ENCODE assay signal across 21 cellular contexts in genomic region chr11:84430661-84431060, GRCh38.
DNase-seq lines count a peak whose midpoint lies in the region; ATAC-seq, FAIRE-seq and TF ChIP-seq lines count a peak whose summit lies in the region.
"Had no signal": no experiment of that assay in that cellular context is flagged by ENCODE, and none has a peak within 500 bp of the region (broad histone marks: within the 10 kb centered on the region; RNA-seq: fewer than 3 reads in every experiment).

No MANE protein-coding gene starts in this region.

- no peaks in the 10 kb centered on the region for H3K27me3 Mint-ChIP-seq in H9 (ENCODE audit: low read depth)
- peaks cover 4% of the 10 kb centered on the region for H3K27me3 Mint-ChIP-seq in MCF 10A (ENCODE audit: insufficient read depth, unreplicated experiment)
- H3K27me3 Mint-ChIP-seq: dendritic cell treated with granulocyte-macrophage colony-stimulating factor and Interleukin-4, amounts not matched to agents 40 ng/mL and 50 ng/mL, for 4 days had no signal

- H4K8ac ChIP-seq in H9 (replicated peaks; ENCODE audit: insufficient read length, low read depth, low read length) (no peak overlapping the region), H1 (ENCODE audit: extremely low read depth, insufficient read depth, low read length) (no peak overlapping the region)

- peaks cover 5% of the 10 kb centered on the region for H3K4me1 ChIP-seq in H9 (ENCODE audit: insufficient read depth, low read length)
- peaks cover 0 to 8% (median 3%) of the 10 kb centered on the region in 4 experiments; a peak in 4 of 7 replicates for H3K4me1 ChIP-seq in H1 (replicated peaks in 1 of 4; ENCODE audit: control insufficient read depth in 3 of 4, insufficient read depth in 4 of 4, low read length in 3 of 4)
- H3K4me1 ChIP-seq: breast epithelium had no signal

- H3K56ac ChIP-seq in H9 (ENCODE audit: insufficient read length, low read depth, low read length) (no peak overlapping the region), H1 (replicated peaks; ENCODE audit: insufficient read length, low read depth, low read length) (no peak overlapping the region)

- no peak overlapping the region for H3K23ac ChIP-seq in H9 (ENCODE audit: insufficient read length, low read depth, low read length)
- no peak overlapping the region for H3K23ac ChIP-seq in H1 (ENCODE audit: insufficient read length)

- no peak overlapping the region for H3K4me2 ChIP-seq in H9 (ENCODE audit: insufficient read depth, insufficient read length, low read length)
- H3K4me2 ChIP-seq in H1 (ENCODE audit: insufficient read depth in 1 of 2, low read depth in 2 of 2, low read length in 2 of 2): no peak overlapping the region; a peak in 1 of 4 replicates
- H3K4me2 ChIP-seq: smooth muscle cell had no signal

- TF ChIP-seq CTCF in H9 (conservative IDR thresholded peaks at IDR 0.05) (no peak), H1 (IDR thresholded peaks at IDR 0.05; ENCODE audit: control extremely low read depth in 1 of 3, insufficient read depth in 1 of 3, low read depth in 1 of 3, low read length in 3 of 3) (no peak), MCF 10A (IDR thresholded peaks at IDR 0.05; ENCODE audit: unreplicated experiment) (no peak)

- no peak overlapping the region for H3K4me3 ChIP-seq in H1 (ENCODE audit: extremely low read depth in 1 of 4, insufficient read depth in 2 of 4, low read depth in 3 of 4, low read length in 4 of 4)
- H3K4me3 ChIP-seq: breast epithelium, smooth muscle cell had no signal

- H3K27me3 ChIP-seq in H9 (ENCODE audit: insufficient read depth, low read length) (no peaks in the 10 kb centered on the region), H1 (replicated peaks in 1 of 4; ENCODE audit: control insufficient read depth in 3 of 4, extremely low read depth in 1 of 4, insufficient read depth in 3 of 4, low read length in 3 of 4) (no peaks in the 10 kb centered on the region)
- H3K27me3 ChIP-seq: breast epithelium had no signal

- no peak overlapping the region for H3T11ph ChIP-seq in H9 (ENCODE audit: low read length)

- TF ChIP-seq POLR2A in H1 (IDR thresholded peaks at IDR 0.05; ENCODE audit: control extremely low read depth in 1 of 2, low read depth in 2 of 2, low read length in 2 of 2): no peak

- no peak for TF ChIP-seq RAD21 in H1 (IDR thresholded peaks at IDR 0.05 in 1 of 2, conservative IDR thresholded peaks at IDR 0.05 in 1 of 2; ENCODE audit: low read depth in 2 of 2, low read length in 2 of 2)

- no peak overlapping the region for H2BK20ac ChIP-seq in H9 (ENCODE audit: low read depth, low read length, poor library complexity, severe bottlenecking)
- no peak overlapping the region; the same call in 1 of the 2 replicates for H2BK20ac ChIP-seq in H1 (ENCODE audit: low read length)

- H3K36me3 ChIP-seq in H1 (ENCODE audit: control insufficient read depth in 2 of 4, insufficient read depth in 4 of 4, low read length in 3 of 4): no peaks in the 10 kb centered on the region
- H3K36me3 ChIP-seq: breast epithelium had no signal

- H2BK15ac ChIP-seq in H9 (ENCODE audit: low read depth, low read length) (no peak overlapping the region), H1 (ENCODE audit: low read length) (no peak overlapping the region)

- intact Hi-C loops in posterior cingulate gyrus (cut with DNase I): no loop called here
- intact Hi-C loops in MCF 10A (cut with micrococcal nuclease): loop anchor here (1.0 kb wide), 1 partner anchor 18 kb away; no protein-coding TSS in a partner anchor

- H2AFZ ChIP-seq in H9 (ENCODE audit: low read length) (peak overlapping the region; percentile 91), H1 (ENCODE audit: low read length) (peak overlapping the region; percentile 80)

- no peak overlapping the region for H4K91ac ChIP-seq in H9 (ENCODE audit: insufficient read length, low read depth, low read length)
- H4K91ac ChIP-seq in H1 (replicated peaks; ENCODE audit: insufficient read length, low read length): peak overlapping the region; percentile 60

- WGBS in H9 (ENCODE audit: extremely low coverage, insufficient read length, low lambda C conversion rate): no CpG with 5 or more reads among the region's 2 CpGs
- WGBS in H1 (ENCODE audit: extremely low coverage in 1 of 2, insufficient coverage in 1 of 2, insufficient read length in 1 of 2, insufficient replicate concordance in 2 of 2, low coverage in 1 of 2, low lambda C conversion rate in 2 of 2, missing lambda C conversion rate in 1 of 2), 2 experiments: 93% methylated on average over 2 of the region's 2 CpGs; no CpG with 5 or more reads in 1 of the 2 experiments

- H3K9me3 ChIP-seq in H9 (ENCODE audit: control insufficient read depth, low read depth, low read length) (no peaks in the 10 kb centered on the region), H1 (ENCODE audit: insufficient read depth in 2 of 2, low read depth in 1 of 2, low read length in 1 of 2) (no peaks in the 10 kb centered on the region)
- H3K9me3 ChIP-seq: breast epithelium had no signal

- H4K20me1 ChIP-seq in H9 (ENCODE audit: control insufficient read depth, insufficient read depth, insufficient read length) (no peaks in the 10 kb centered on the region), H1 (replicated peaks in 1 of 2; ENCODE audit: control insufficient read depth in 1 of 2, insufficient read depth in 2 of 2, low read length in 2 of 2) (no peaks in the 10 kb centered on the region)

- POLR2A ChIA-PET in H1 (lab: Charles Lee; ENCODE audit: partially characterized antibody) (no interaction called here), MCF 10A (lab: Yijun Ruan, JAX) (no interaction called here)

- H3K14ac ChIP-seq in H9 (ENCODE audit: insufficient read depth, low read length) (peak overlapping the region; percentile 63; the same call in 1 of the 2 replicates), H1 (ENCODE audit: insufficient read length) (no peak overlapping the region)

- no peaks in the 10 kb centered on the region for H3K23me2 ChIP-seq in H9 (ENCODE audit: insufficient read length, low read depth, low read length, poor library complexity, severe bottlenecking)
- no peaks in the 10 kb centered on the region for H3K23me2 ChIP-seq in H1 (ENCODE audit: low read depth, low read length)

- H2BK120ac ChIP-seq in H9 (ENCODE audit: low read depth, low read length, poor library complexity, severe bottlenecking) (no peak overlapping the region), H1 (replicated peaks; ENCODE audit: low read depth, low read length) (peak overlapping the region; percentile 52)

- H3K18ac ChIP-seq in H9 (ENCODE audit: insufficient read length, low read depth, low read length) (no peak overlapping the region), H1 (ENCODE audit: extremely low read depth, low read length) (no peak overlapping the region)

- no peak for ATAC-seq in HG02840 (IDR thresholded peaks at IDR 0.05; ENCODE audit: low FRiP score, unreplicated experiment)
- ATAC-seq: left cardiac atrium had no signal

- no peak overlapping the region for H2AK5ac ChIP-seq in H9 (ENCODE audit: insufficient read length, low read length)
- H2AK5ac ChIP-seq in H1 (ENCODE audit: low read depth, low read length): no peak overlapping the region

- no peak overlapping the region for H3K9ac ChIP-seq in H9 (ENCODE audit: extremely low read depth, insufficient read length, low read length)
- H3K9ac ChIP-seq in H1 (replicated peaks in 1 of 4; ENCODE audit: extremely low read depth in 1 of 4, low read depth in 3 of 4, low read length in 3 of 4): no peak overlapping the region; a peak in 2 of 7 replicates

- H2BK5ac ChIP-seq in H9 (ENCODE audit: insufficient read length, low read length) (no peak overlapping the region), H1 (ENCODE audit: low read depth, low read length) (0 out of 2 replicates have a peak overlapping the region, but pooled peaks have one; percentile 32)

- H4K5ac ChIP-seq in H9 (ENCODE audit: insufficient read length, low read depth, low read length): no peak overlapping the region
- no peak overlapping the region for H4K5ac ChIP-seq in H1 (ENCODE audit: insufficient read length, low read depth, low read length)

- no peak for TF ChIP-seq EP300 in H1 (IDR thresholded peaks at IDR 0.05; ENCODE audit: borderline replicate concordance in 1 of 2, low read depth in 2 of 2, low read length in 2 of 2)

- DNase-seq in H9 (peak; percentile 55), NCI-H526 treated with DMSO at 0.1 percent for 48 hours (lab: John Stamatoyannopoulos, UW) (peak; percentile 14), H1 (ENCODE audit: low read depth in 1 of 2, low spot score in 2 of 2) (no peak), posterior cingulate gyrus (peak in 8 of 10 donors; percentile 15 to 86 (median 44)), MCF 10A (ENCODE audit: unreplicated experiment) (no peak), HuH-7.5 (ENCODE audit: low spot score) (no peak)
- no peak for DNase-seq in central memory CD4-positive, alpha-beta T cell
- DNase-seq: activated CD4-positive, alpha-beta T cell treated with anti-CD3 and anti-CD28 coated beads, Interleukin-2, amount 50 U/mL, for 1 hour; activated CD8-positive, alpha-beta memory T cell treated with anti-CD3 and anti-CD28 coated beads, Interleukin-2, amount 50 U/mL, for 48 hours; activated gamma-delta T cell; AML-193; foreskin melanocyte; KBM-7; left cardiac atrium; NCI-H2107; stimulated activated CD4-positive, alpha-beta T cell treated with anti-CD3 and anti-CD28 coated beads, Interleukin-4, amount 100 ng/mL, for 4 hours had no signal

- CTCF ChIA-PET in H1 (lab: Charles Lee; ENCODE audit: partially characterized antibody) (interaction anchor here (0.7 to 1.1 kb wide), 2 partner anchors 10 to 46 kb away, joined by 3 to 5 read pairs; no protein-coding TSS in a partner anchor), MCF 10A (lab: Yijun Ruan, JAX) (no interaction called here)

- H3K36me3 Mint-ChIP-seq in H9 (ENCODE audit: insufficient read depth in 1 of 3, low read depth in 3 of 3) (no peaks in the 10 kb centered on the region; a peak in 1 of 7 replicates), MCF 10A (ENCODE audit: insufficient read depth, unreplicated experiment) (no peaks in the 10 kb centered on the region)

- H3K4me1 Mint-ChIP-seq in H9: peaks cover 13 to 15% of the 10 kb centered on the region in 2 experiments
- H3K4me1 Mint-ChIP-seq in MCF 10A (ENCODE audit: insufficient read depth, unreplicated experiment): no peaks in the 10 kb centered on the region
- H3K4me1 Mint-ChIP-seq: nephron had no signal

- H2BK12ac ChIP-seq in H9 (ENCODE audit: insufficient read length, low read depth, low read length): peak overlapping the region; percentile 87
- H2BK12ac ChIP-seq in H1 (ENCODE audit: low read depth, low read length): peak overlapping the region; percentile 72; the same call in 1 of the 2 replicates

- H3K27ac ChIP-seq in H9 (ENCODE audit: insufficient read length, low read depth, low read length) (no peak overlapping the region), H1 (ENCODE audit: low read depth, low read length) (no peak overlapping the region)
- H3K27ac ChIP-seq: breast epithelium had no signal

- no TSS peak for BruUV-seq in MCF 10A (replicated peaks; lab: Mats Ljungman, UMichigan)

- no peak overlapping the region for H3K4ac ChIP-seq in H9 (ENCODE audit: low read depth, low read length)
- no peak overlapping the region for H3K4ac ChIP-seq in H1 (replicated peaks; ENCODE audit: insufficient read length, low read depth, low read length)

- FAIRE-seq in H1 (lab: Jason Lieb, UNC): no peak

- H3K4me3 Mint-ChIP-seq in H9 (no peak overlapping the region), MCF 10A (ENCODE audit: unreplicated experiment) (no peak overlapping the region)
- H3K4me3 Mint-ChIP-seq: dendritic cell treated with granulocyte-macrophage colony-stimulating factor and Interleukin-4, amounts not matched to agents 40 ng/mL and 50 ng/mL, for 4 days; nephron had no signal

- H3K9me3 Mint-ChIP-seq in H9 (no peaks in the 10 kb centered on the region), MCF 10A (ENCODE audit: unreplicated experiment) (no peaks in the 10 kb centered on the region)
- H3K9me3 Mint-ChIP-seq: dendritic cell treated with granulocyte-macrophage colony-stimulating factor and Interleukin-4, amounts not matched to agents 40 ng/mL and 50 ng/mL, for 4 days; nephron had no signal

- H3K79me1 ChIP-seq in H9 (ENCODE audit: insufficient read depth, low read depth, low read length, poor library complexity, severe bottlenecking) (no peaks in the 10 kb centered on the region), H1 (ENCODE audit: low read depth, low read length) (no peaks in the 10 kb centered on the region)

- H3K79me2 ChIP-seq in H9 (ENCODE audit: insufficient read depth, low read length) (no peaks in the 10 kb centered on the region), H1 (ENCODE audit: control insufficient read depth in 1 of 2, insufficient read depth in 2 of 2, low read length in 2 of 2) (no peaks in the 10 kb centered on the region)

- H3K27ac Mint-ChIP-seq in H9: peak overlapping the region in 1 of 3 experiments; percentile 78; a peak in 2 of 7 replicates
- no peak overlapping the region for H3K27ac Mint-ChIP-seq in MCF 10A (ENCODE audit: low read depth, unreplicated experiment)
- H3K27ac Mint-ChIP-seq: dendritic cell treated with granulocyte-macrophage colony-stimulating factor and Interleukin-4, amounts not matched to agents 40 ng/mL and 50 ng/mL, for 4 days; nephron had no signal

Comparison
In these comparisons a context has a peak if more than half of its experiments do, and no peak if none do; other contexts are left out.
1. DNase-seq: peak in H9 (single experiment), NCI-H526 treated with DMSO at 0.1 percent for 48 hours (single experiment) and posterior cingulate gyrus (8 of 10); none in H1 (0 of 2), MCF 10A (single experiment), central memory CD4-positive, alpha-beta T cell (single experiment) and HuH-7.5 (single experiment).